ENCODE assay signal across 9 cellular contexts in genomic region chr18:48924621-48925601, GRCh38. TPM values are rescaled to one million over a fixed set of nuclear protein-coding genes. Genes with fewer than 3 reads are reported as not detected.
DNase-seq lines count a peak whose midpoint lies in the region; ATAC-seq, FAIRE-seq and TF ChIP-seq lines count a peak whose summit lies in the region.
"Had no signal": no experiment of that assay in that cellular context is flagged by ENCODE, and none has a peak within 500 bp of the region (broad histone marks: within the 10 kb centered on the region; RNA-seq: fewer than 3 reads in every experiment).

No MANE protein-coding gene starts in this region.

- H3K36me3 ChIP-seq in skeletal muscle satellite cell (ENCODE audit: insufficient read depth, low read length), result peaks cover 50% of the 10 kb centered on the region

- peak overlapping the region; percentile 41 for H3K4me3 Mint-ChIP-seq in activated CD4-positive, alpha-beta memory T cell treated with anti-CD3 and anti-CD28 coated beads, Interleukin-2, amount 10 ng/mL, durations not matched to agents 7 days and 5 days

- H3K4me2 ChIP-seq in skeletal muscle satellite cell (ENCODE audit: low read length), result no peak overlapping the region

- H3K36me3 Mint-ChIP-seq in activated CD4-positive, alpha-beta memory T cell treated with anti-CD3 and anti-CD28 coated beads, Interleukin-2, amount 10 ng/mL, durations not matched to agents 7 days and 5 days (ENCODE audit: low read depth), result peaks cover 44% of the 10 kb centered on the region

- DNase-seq in GM12865 (ENCODE audit: low read depth) (no peak), fibroblast of the aortic adventitia (ENCODE audit: low read depth) (no peak), urothelium cell line (ENCODE audit: low spot score) (no peak), NOMO-1 treated with dmso at 0.1 percent for 144 hours (lab: John Stamatoyannopoulos, UW; ENCODE audit: unreplicated experiment) (no peak)
- peak; percentile 57 for DNase-seq in activated CD4-positive, alpha-beta memory T cell treated with anti-CD3 and anti-CD28 coated beads, Interleukin-2, amount 10 ng/mL, durations not matched to agents 7 days and 5 days
- no peak for DNase-seq in NK-92 treated with Interleukin-12 subunit alpha and Interleukin-12 subunit beta, amount 100 ng/mL, for 24 hours (lab: John Stamatoyannopoulos, UW)
- DNase-seq: Karpas-422 had no signal

- H3K27me3 Mint-ChIP-seq in activated CD4-positive, alpha-beta memory T cell treated with anti-CD3 and anti-CD28 coated beads, Interleukin-2, amount 10 ng/mL, durations not matched to agents 7 days and 5 days, result no peaks in the 10 kb centered on the region

- no peaks in the 10 kb centered on the region for H3K9me3 Mint-ChIP-seq in activated CD4-positive, alpha-beta memory T cell treated with anti-CD3 and anti-CD28 coated beads, Interleukin-2, amount 10 ng/mL, durations not matched to agents 7 days and 5 days

- FAIRE-seq in urothelium cell line (lab: Jason Lieb, UNC), result no peak

- POLR2A ChIA-PET in activated CD4-positive, alpha-beta memory T cell treated with anti-CD3 and anti-CD28 coated beads, Interleukin-2, amount 10 ng/mL, durations not matched to agents 7 days and 5 days (lab: Charles Lee), result interaction anchor here (0.7 to 2.9 kb wide), 12 partner anchors 10 to 303 kb away, joined by 3 to 15 read pairs (median 5); no protein-coding TSS in a partner anchor

- H3K4me1 ChIP-seq in skeletal muscle satellite cell (ENCODE audit: control insufficient read depth, insufficient read depth, low read length), result peaks cover 76% of the 10 kb centered on the region

- CTCF ChIA-PET in activated CD4-positive, alpha-beta memory T cell treated with anti-CD3 and anti-CD28 coated beads, Interleukin-2, amount 10 ng/mL, durations not matched to agents 7 days and 5 days (lab: Charles Lee), result interaction anchor here (1.0 to 1.5 kb wide), 4 partner anchors 12 to 148 kb away, joined by 3 to 5 read pairs (median 3); no protein-coding TSS in a partner anchor

- H3K4me3 ChIP-seq in GM12865 (ENCODE audit: low read depth, low read length) (peak overlapping the region; percentile 19), fibroblast of the aortic adventitia (ENCODE audit: low read depth, low read length) (peak overlapping the region; percentile 9), skeletal muscle satellite cell (ENCODE audit: low read length) (no peak overlapping the region)

- H3K27ac Mint-ChIP-seq in activated CD4-positive, alpha-beta memory T cell treated with anti-CD3 and anti-CD28 coated beads, Interleukin-2, amount 10 ng/mL, durations not matched to agents 7 days and 5 days, result peak overlapping the region; percentile 81

- H3K9ac ChIP-seq in skeletal muscle satellite cell (ENCODE audit: low read depth, low read length), result peak overlapping the region; percentile 11

- TF ChIP-seq CTCF in GM12865 (IDR thresholded peaks at IDR 0.05; ENCODE audit: insufficient read depth, low read depth, low read length, missing control alignments) (no peak), fibroblast of the aortic adventitia (IDR thresholded peaks at IDR 0.05; ENCODE audit: insufficient read depth, low read length) (peak; percentile 13)

- H3K9me3 ChIP-seq in skeletal muscle satellite cell (replicated peaks; ENCODE audit: low read length), result no peaks in the 10 kb centered on the region

- ATAC-seq in HG03159 (IDR thresholded peaks at IDR 0.05; ENCODE audit: unreplicated experiment), result no peak

- H3K27me3 ChIP-seq in skeletal muscle satellite cell (ENCODE audit: control insufficient read depth, insufficient read depth, low read length), result no peaks in the 10 kb centered on the region

- H3K4me1 Mint-ChIP-seq in activated CD4-positive, alpha-beta memory T cell treated with anti-CD3 and anti-CD28 coated beads, Interleukin-2, amount 10 ng/mL, durations not matched to agents 7 days and 5 days, result peaks cover 87% of the 10 kb centered on the region

RNA-seq across cellular contexts. Expression of gene SMAD7, which starts 25.9 kb away (rescaled TPM):
- 10 to 100 TPM; 30.0 to 31.0 TPM for total RNA-seq in activated CD4-positive, alpha-beta memory T cell treated with anti-CD3 and anti-CD28 coated beads, Interleukin-2, amount 10 ng/mL, durations not matched to agents 7 days and 5 days
- total RNA-seq in fibroblast of the aortic adventitia (ENCODE audit: low replicate concordance), result 10.5 and 27.2 TPM in 2 replicates
- total RNA-seq in skeletal muscle satellite cell (2012; rRNA removed), result 4.8 and 7.6 TPM in 2 replicates
